ENCODE assay signal across 31 cellular contexts in the genomic region with DNA sequence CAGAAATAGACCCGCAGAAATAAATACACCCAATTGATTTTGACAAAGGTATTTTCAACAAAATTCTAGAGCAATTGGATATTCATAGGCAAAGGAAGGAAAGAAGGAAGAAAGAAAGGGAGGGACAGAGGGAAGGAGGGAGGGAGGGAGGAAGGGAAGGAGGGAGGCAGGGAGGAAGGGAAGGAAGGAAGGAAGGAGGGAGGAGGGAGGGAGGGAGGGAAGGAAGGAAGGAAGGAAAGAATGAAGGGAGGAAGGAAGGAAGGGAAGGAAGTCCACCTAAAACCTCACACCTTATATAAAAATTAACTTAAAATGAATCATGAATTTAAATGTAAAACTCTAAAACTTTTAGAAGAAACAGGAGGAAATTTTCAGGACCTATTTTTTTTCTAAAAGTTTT.
A peak's percentile ranks its signal among the peaks of the same experiment; 100 is the strongest.
DNase-seq lines count a peak whose midpoint lies in the region; ATAC-seq, FAIRE-seq and TF ChIP-seq lines count a peak whose summit lies in the region.
"Had no signal": no experiment of that assay in that cellular context is flagged by ENCODE, and none has a peak within 500 bp of the region (broad histone marks: within the 10 kb centered on the region; RNA-seq: fewer than 3 reads in every experiment).

No MANE protein-coding gene starts in this region.

- H3K4me1 ChIP-seq in HepG2 (ENCODE audit: insufficient read depth, low read length) (no peaks in the 10 kb centered on the region), right lobe of liver (no peaks in the 10 kb centered on the region), K562 (replicated peaks in 1 of 2; ENCODE audit: control insufficient read depth in 2 of 2, insufficient read depth in 2 of 2, low read length in 2 of 2) (no peaks in the 10 kb centered on the region)
- H3K4me1 ChIP-seq: A549; BE2C; BLaER1; BLaER1 treated with 17β-estradiol and CSF1 and Interleukin-3, amounts not matched to agents 10 nM and 100 nM; Caco-2 had no signal

- WGBS in HepG2 (ENCODE audit: low lambda C conversion rate): 3% methylated on average over 1 of the region's 1 CpG
- 100% methylated on average over 1 of the region's 1 CpG for WGBS in right lobe of liver (ENCODE audit: insufficient coverage, low coverage, low lambda C conversion rate, missing lambda C conversion rate)
- WGBS in K562 (ENCODE audit: insufficient coverage, low coverage, missing lambda C conversion rate): 0% methylated on average over 1 of the region's 1 CpG

- TF ChIP-seq RAD21 in HepG2 (CRISPR knock-in tag; IDR thresholded peaks at IDR 0.05) (no peak), K562 (CRISPR knock-in tag; conservative IDR thresholded peaks at IDR 0.05 in 1 of 2, IDR thresholded peaks at IDR 0.05 in 1 of 2) (no peak)

- TF ChIP-seq EP300 in HepG2 (IDR thresholded peaks at IDR 0.05; ENCODE audit: low read depth in 2 of 2, low read length in 2 of 2): no peak
- no peak for TF ChIP-seq EP300 in HepG2 (CRISPR knock-in tag; IDR thresholded peaks at IDR 0.05; ENCODE audit: borderline replicate concordance)
- TF ChIP-seq EP300 in K562 (IDR thresholded peaks at IDR 0.05; ENCODE audit: low read length): no peak

- H2AFZ ChIP-seq in HepG2 (ENCODE audit: low read length): no peak overlapping the region
- no peak overlapping the region for H2AFZ ChIP-seq in K562 (ENCODE audit: low read depth, low read length)

- H3K36me3 ChIP-seq in HepG2 (replicated peaks in 1 of 2; ENCODE audit: control insufficient read depth in 1 of 2, insufficient read depth in 2 of 2, low read length in 2 of 2) (no peaks in the 10 kb centered on the region), right lobe of liver (no peaks in the 10 kb centered on the region), K562 (ENCODE audit: control insufficient read depth, insufficient read depth, low read length) (no peaks in the 10 kb centered on the region)
- H3K36me3 ChIP-seq: BE2C; BLaER1; BLaER1 treated with 17β-estradiol and CSF1 and Interleukin-3, amounts not matched to agents 10 nM and 100 nM had no signal

- no peak overlapping the region for H3K4me2 ChIP-seq in HepG2 (ENCODE audit: low read depth, low read length)
- no peak overlapping the region for H3K4me2 ChIP-seq in K562 (ENCODE audit: insufficient read depth, low read length)
- H3K4me2 ChIP-seq: A549; BLaER1; BLaER1 treated with 17β-estradiol and CSF1 and Interleukin-3, amounts not matched to agents 10 nM and 100 nM had no signal

- TF ChIP-seq CTCF in HepG2 (CRISPR knock-in tag; IDR thresholded peaks at IDR 0.05) (no peak), right lobe of liver (IDR thresholded peaks at IDR 0.05) (no peak), K562 (IDR thresholded peaks at IDR 0.05 in 2 of 3, conservative IDR thresholded peaks at IDR 0.05 in 1 of 3; ENCODE audit: insufficient read depth in 2 of 3, low read depth in 1 of 3, low read length in 3 of 3) (no peak)

- H3K9me3 ChIP-seq in HepG2 (ENCODE audit: low read length) (no peaks in the 10 kb centered on the region), right lobe of liver (no peaks in the 10 kb centered on the region), K562 (replicated peaks; ENCODE audit: control insufficient read depth, insufficient read depth, low read depth, low read length) (no peaks in the 10 kb centered on the region)
- H3K9me3 ChIP-seq: A549; BE2C; BLaER1; BLaER1 treated with 17β-estradiol and CSF1 and Interleukin-3, amounts not matched to agents 10 nM and 100 nM had no signal

- H3K9ac ChIP-seq in HepG2 (ENCODE audit: insufficient read depth, low read depth, low read length) (no peak overlapping the region), K562 (ENCODE audit: insufficient read depth in 1 of 2, low read depth in 2 of 2, low read length in 2 of 2) (no peak overlapping the region)
- H3K9ac ChIP-seq: BLaER1; BLaER1 treated with 17β-estradiol and CSF1 and Interleukin-3, amounts not matched to agents 10 nM and 100 nM had no signal

- H3K79me2 ChIP-seq in HepG2 (ENCODE audit: insufficient read depth, low read length) (no peaks in the 10 kb centered on the region), K562 (ENCODE audit: control insufficient read depth, insufficient read depth, low read length) (no peaks in the 10 kb centered on the region)

- CTCF ChIA-PET in HepG2 (lab: Yijun Ruan, JAX; ENCODE audit: low intra/inter-chr PET ratio, low total read pairs) (no interaction called here), K562 (lab: Yijun Ruan, JAX; ENCODE audit: low intra/inter-chr PET ratio) (no interaction called here)

- H3K27ac ChIP-seq in HepG2 (ENCODE audit: extremely low read length, insufficient read depth, low read length): no peak overlapping the region
- no peak overlapping the region for H3K27ac ChIP-seq in right lobe of liver
- no peak overlapping the region for H3K27ac ChIP-seq in K562 (ENCODE audit: extremely low read depth, low read depth, low read length)
- H3K27ac ChIP-seq: 22Rv1; A549; BLaER1; BLaER1 treated with 17β-estradiol and CSF1 and Interleukin-3, amounts not matched to agents 10 nM and 100 nM; C4-2B had no signal

- TF ChIP-seq POLR2A in HepG2 (IDR thresholded peaks at IDR 0.05; ENCODE audit: insufficient read depth in 1 of 2, low read depth in 2 of 2, low read length in 2 of 2) (no peak), right lobe of liver (IDR thresholded peaks at IDR 0.05) (no peak), K562 (conservative IDR thresholded peaks at IDR 0.05) (no peak)

- in situ Hi-C loops in HepG2 (cut with HindIII; ENCODE audit: extremely low pct_ligation_motif_present, low pct_unique_long_range_greater_than_20kb) (no loop called here), K562 (cut with MboI) (no loop called here)

- H3K9me1 ChIP-seq in K562 (ENCODE audit: control insufficient read depth, insufficient read depth, low read length): no peaks in the 10 kb centered on the region

- H4K20me1 ChIP-seq in HepG2 (ENCODE audit: insufficient read depth, low read length): no peaks in the 10 kb centered on the region
- no peaks in the 10 kb centered on the region for H4K20me1 ChIP-seq in K562 (replicated peaks; ENCODE audit: control insufficient read depth, insufficient read depth, low read length)
- H4K20me1 ChIP-seq: BLaER1; BLaER1 treated with 17β-estradiol and CSF1 and Interleukin-3, amounts not matched to agents 10 nM and 100 nM had no signal

- intact Hi-C loops in HepG2 (cut with micrococcal nuclease; ENCODE audit: unreplicated experiment): no loop called here
- intact Hi-C loops in right lobe of liver (cut with DNase I): no loop called here
- intact Hi-C loops in K562 (cut with micrococcal nuclease): no loop called here

- BruUV-seq in HepG2 (replicated peaks; lab: Mats Ljungman, UMichigan): no TSS peak
- no TSS peak for BruUV-seq in K562 (replicated peaks; lab: Mats Ljungman, UMichigan)

- POLR2A ChIA-PET in HepG2 (lab: Yijun Ruan, JAX) (no interaction called here), K562 (lab: Yijun Ruan, JAX) (no interaction called here)

- no peak for DNase-seq in HepG2 (ENCODE audit: low spot score)
- no peak for DNase-seq in right lobe of liver
- no peak for DNase-seq in K562 (ENCODE audit: extremely low read depth in 1 of 4, low spot score in 3 of 4)
- DNase-seq: 8988T; ACHN; AML-193; BE2C; C1 segment of cervical spinal cord; Caco-2; Calu3; CD4-positive, alpha-beta memory T cell; CD4-positive, alpha-beta T cell; CD4-positive, CD25-positive, alpha-beta regulatory T cell; CD8-positive, alpha-beta memory T cell; CD8-positive, alpha-beta T cell; COR-L47; DMS 273 treated with DMSO at 0.1 percent for 48 hours; DMS153; DMS53; DMS79; DMS79 treated with DMSO at 0.1 percent for 48 hours; DND-41; EL had no signal

- no peaks in the 10 kb centered on the region for H3K27me3 ChIP-seq in HepG2 (ENCODE audit: control insufficient read depth in 1 of 2, insufficient read depth in 2 of 2, low read length in 2 of 2)
- no peaks in the 10 kb centered on the region for H3K27me3 ChIP-seq in right lobe of liver
- peaks cover 0 to under 1% of the 10 kb centered on the region in 2 experiments; a peak in 2 of 5 replicates for H3K27me3 ChIP-seq in K562 (ENCODE audit: control insufficient read depth in 2 of 2, insufficient read depth in 2 of 2, low read length in 2 of 2)
- H3K27me3 ChIP-seq: BE2C; BLaER1; BLaER1 treated with 17β-estradiol and CSF1 and Interleukin-3, amounts not matched to agents 10 nM and 100 nM had no signal

- ATAC-seq in HepG2 (no peak), right lobe of liver (no peak), K562 (no peak), GM18498 (IDR thresholded peaks at IDR 0.05; ENCODE audit: unreplicated experiment) (no peak)
- ATAC-seq: A549; CD8-positive, alpha-beta T cell had no signal

- FAIRE-seq in HepG2 (lab: Jason Lieb, UNC) (no peak), K562 (lab: Jason Lieb, UNC) (no peak)
- FAIRE-seq: A204.1, A549, D721Med had no signal

- H3K4me3 ChIP-seq in HepG2 (replicated peaks in 1 of 3; ENCODE audit: insufficient read depth in 1 of 3, low read depth in 2 of 3, low read length in 3 of 3): no peak overlapping the region
- no peak overlapping the region for H3K4me3 ChIP-seq in right lobe of liver
- H3K4me3 ChIP-seq in K562: no peak overlapping the region
- H3K4me3 ChIP-seq: A549; BLaER1; BLaER1 treated with 17β-estradiol and CSF1 and Interleukin-3, amounts not matched to agents 10 nM and 100 nM had no signal

TF ChIP-seq in HepG2, 621 proteins besides CTCF, POLR2A, EP300 and RAD21 (continues in another document):
- TF ChIP-seq HNRNPK (IDR thresholded peaks at IDR 0.05; ENCODE audit: low read depth, low read length, poor library complexity, severe bottlenecking): peak; percentile 88
- TF ChIP-seq ZNF136 (CRISPR knock-in tag; IDR thresholded peaks at IDR 0.05; ENCODE audit: low read depth): no peak

TF ChIP-seq in K562, 482 proteins besides CTCF, POLR2A, EP300 and RAD21 (continues in another document):
- TF ChIP-seq, protein P1, sequence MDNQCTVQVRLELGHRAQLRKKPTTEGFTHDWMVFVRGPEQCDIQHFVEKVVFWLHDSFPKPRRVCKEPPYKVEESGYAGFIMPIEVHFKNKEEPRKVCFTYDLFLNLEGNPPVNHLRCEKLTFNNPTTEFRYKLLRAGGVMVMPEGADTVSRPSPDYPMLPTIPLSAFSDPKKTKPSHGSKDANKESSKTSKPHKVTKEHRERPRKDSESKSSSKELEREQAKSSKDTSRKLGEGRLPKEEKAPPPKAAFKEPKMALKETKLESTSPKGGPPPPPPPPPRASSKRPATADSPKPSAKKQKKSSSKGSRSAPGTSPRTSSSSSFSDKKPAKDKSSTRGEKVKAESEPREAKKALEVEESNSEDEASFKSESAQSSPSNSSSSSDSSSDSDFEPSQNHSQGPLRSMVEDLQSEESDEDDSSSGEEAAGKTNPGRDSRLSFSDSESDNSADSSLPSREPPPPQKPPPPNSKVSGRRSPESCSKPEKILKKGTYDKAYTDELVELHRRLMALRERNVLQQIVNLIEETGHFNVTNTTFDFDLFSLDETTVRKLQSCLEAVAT (IDR thresholded peaks at IDR 0.05): no peak
- no peak for TF ChIP-seq MEIS2 (IDR thresholded peaks at IDR 0.05; ENCODE audit: partially characterized antibody)
